In the genomic region with DNA sequence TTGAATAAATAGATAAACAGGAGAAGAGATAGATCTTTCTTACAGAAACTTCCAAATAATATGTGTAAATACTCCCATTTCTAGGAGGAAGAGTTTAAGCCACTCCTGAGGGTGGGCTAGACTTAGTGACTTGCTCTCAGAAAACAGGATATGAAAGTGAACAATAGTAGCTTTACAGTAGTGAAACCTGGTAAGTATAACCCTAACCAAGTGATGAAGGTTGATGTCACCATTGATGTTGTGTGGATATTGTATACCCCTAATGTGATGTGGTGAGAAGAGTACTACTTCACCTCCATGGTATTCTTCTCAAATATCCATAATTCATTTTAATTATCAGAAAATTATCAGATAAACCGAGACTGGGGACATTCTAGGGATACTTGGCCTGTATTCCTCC, we compare ENCODE assay signal across 14 cellular contexts. TPM values are rescaled to one million over a fixed set of nuclear protein-coding genes. Genes with fewer than 3 reads are reported as not detected.
A peak's percentile ranks its signal among the peaks of the same experiment; 100 is the strongest.
DNase-seq lines count a peak whose midpoint lies in the region; ATAC-seq, FAIRE-seq and TF ChIP-seq lines count a peak whose summit lies in the region.
"Had no signal": no experiment of that assay in that cellular context is flagged by ENCODE, and none has a peak within 500 bp of the region (broad histone marks: within the 10 kb centered on the region; RNA-seq: fewer than 3 reads in every experiment).

No MANE protein-coding gene starts in this region.

- no peak for FAIRE-seq in GM19239 (lab: Jason Lieb, UNC)
- FAIRE-seq: G401.6 had no signal

- no peak overlapping the region for H2AFZ ChIP-seq in GM23338

- H3K9me3 ChIP-seq in testis (no peaks in the 10 kb centered on the region), aorta (ENCODE audit: control insufficient read depth, low read length) (no peaks in the 10 kb centered on the region)

- intact Hi-C loops in testis (cut with DNase I; ENCODE audit: low total_unique reads), result no loop called here
- intact Hi-C loops in aorta (cut with DNase I), result no loop called here
- intact Hi-C loops in dorsolateral prefrontal cortex (cut with DNase I), result no loop called here

- peaks cover 4% of the 10 kb centered on the region; the same call in 1 of the 2 replicates for H3K9me2 ChIP-seq in GM23338 (ENCODE audit: insufficient read depth)

- ATAC-seq in HG02642 (IDR thresholded peaks at IDR 0.05; ENCODE audit: poor library complexity, unreplicated experiment) (peak; percentile 95), HG03442 (IDR thresholded peaks at IDR 0.05; ENCODE audit: unreplicated experiment) (peak; percentile 99), GM23338 (no peak), aorta (ENCODE audit: low FRiP score) (no peak)

- no peaks in the 10 kb centered on the region for H3K36me3 Mint-ChIP-seq in GM23338 (ENCODE audit: low read depth)
- H3K36me3 Mint-ChIP-seq: activated naive CD4-positive, alpha-beta T cell treated with anti-CD3 and anti-CD28 coated beads, Interleukin-2, amount 50 U/mL, for 72 hours had no signal

- peaks cover 5% of the 10 kb centered on the region for H3K27me3 Mint-ChIP-seq in GM23338 (ENCODE audit: insufficient read depth, low read depth, poor library complexity)

- H3K27me3 ChIP-seq in testis, result no peaks in the 10 kb centered on the region
- H3K27me3 ChIP-seq in GM23338 (ENCODE audit: insufficient read depth), result no peaks in the 10 kb centered on the region
- H3K27me3 ChIP-seq in aorta (ENCODE audit: control insufficient read depth in 1 of 2, insufficient read depth in 2 of 2, low read length in 1 of 2), result peaks cover 0 to 2% of the 10 kb centered on the region in 2 donors
- H3K27me3 ChIP-seq in dorsolateral prefrontal cortex, result no peaks in the 10 kb centered on the region

- H3K4me2 ChIP-seq in GM23338, result no peak overlapping the region

- TF ChIP-seq POLR2A in testis (IDR thresholded peaks at IDR 0.05), result no peak

- no peak overlapping the region for H3K4me3 Mint-ChIP-seq in GM23338

- no peak for TF ChIP-seq CTCF in testis (IDR thresholded peaks at IDR 0.05)
- TF ChIP-seq CTCF in GM23338 (conservative IDR thresholded peaks at IDR 0.05; ENCODE audit: low read depth in 2 of 2), result no peak
- no peak for TF ChIP-seq CTCF in dorsolateral prefrontal cortex (IDR thresholded peaks at IDR 0.05 in 54 of 56, conservative IDR thresholded peaks at IDR 0.05 in 2 of 56; ENCODE audit: low read depth in 1 of 56, partially characterized antibody in 56 of 56)

- H3K27ac Mint-ChIP-seq in GM23338, result no peak overlapping the region
- H3K27ac Mint-ChIP-seq: activated naive CD4-positive, alpha-beta T cell treated with anti-CD3 and anti-CD28 coated beads, Interleukin-2, amount 50 U/mL, for 72 hours had no signal

- H3K4me3 ChIP-seq in testis, result no peak overlapping the region
- no peak overlapping the region for H3K4me3 ChIP-seq in GM23338
- H3K4me3 ChIP-seq in aorta (ENCODE audit: low read length in 2 of 2), result no peak overlapping the region
- H3K4me3 ChIP-seq in dorsolateral prefrontal cortex, result no peak overlapping the region

- peak; percentile 3 for DNase-seq in CD1c-positive myeloid dendritic cell (ENCODE audit: extremely low spot score)
- peak; percentile 19 for DNase-seq in GM19239 (ENCODE audit: insufficient read length, low spot score)
- DNase-seq in testis, result no peak
- DNase-seq in GM23338 (ENCODE audit: low spot score), result no peak
- no peak for DNase-seq in aorta
- no peak for DNase-seq in dorsolateral prefrontal cortex
- DNase-seq: ACHN; activated CD4-positive, alpha-beta T cell treated with anti-CD3 and anti-CD28 coated beads for 1 hour; NCI-H2081; stimulated activated naive CD4-positive, alpha-beta T cell treated with Interleukin-2 at 50 U/mL for 16 hours had no signal

- no peaks in the 10 kb centered on the region for H3K4me1 Mint-ChIP-seq in GM23338

- no peaks in the 10 kb centered on the region for H3F3A ChIP-seq in GM23338 (replicated peaks; ENCODE audit: low read depth)

- 19 to 38% methylated on average over 1 of the region's 1 CpG for WGBS in testis, 2 donors
- 17 to 48% methylated on average over 1 of the region's 1 CpG for WGBS in aorta, 2 donors

- no peaks in the 10 kb centered on the region for H3K4me1 ChIP-seq in testis
- H3K4me1 ChIP-seq in GM23338 (ENCODE audit: insufficient read depth), result no peaks in the 10 kb centered on the region
- H3K4me1 ChIP-seq in aorta (ENCODE audit: control insufficient read depth in 1 of 2, insufficient read depth in 2 of 2, low read length in 2 of 2), result no peaks in the 10 kb centered on the region

- H3K27ac ChIP-seq in testis, result no peak overlapping the region
- H3K27ac ChIP-seq in GM23338 (ENCODE audit: low read depth), result no peak overlapping the region
- H3K27ac ChIP-seq in aorta (ENCODE audit: low read depth in 1 of 2, low read length in 2 of 2), result no peak overlapping the region
- peak overlapping the region in 1 of 59 donors; percentile 11 for H3K27ac ChIP-seq in dorsolateral prefrontal cortex

- H3K36me3 ChIP-seq in testis (ENCODE audit: low read depth, missing control alignments), result no peaks in the 10 kb centered on the region
- no peaks in the 10 kb centered on the region; the same call in 1 of the 2 replicates for H3K36me3 ChIP-seq in GM23338 (ENCODE audit: insufficient read depth)
- H3K36me3 ChIP-seq in aorta (ENCODE audit: control insufficient read depth in 1 of 2, insufficient read depth in 2 of 2, low read length in 1 of 2), result no peaks in the 10 kb centered on the region

- no peaks in the 10 kb centered on the region for H4K20me1 ChIP-seq in GM23338 (replicated peaks; ENCODE audit: insufficient read depth)

- no peaks in the 10 kb centered on the region; the same call in 2 of the 3 replicates for H3K9me3 Mint-ChIP-seq in GM23338
- H3K9me3 Mint-ChIP-seq: activated naive CD4-positive, alpha-beta T cell treated with anti-CD3 and anti-CD28 coated beads, Interleukin-2, amount 50 U/mL, for 72 hours had no signal

- no peaks in the 10 kb centered on the region for H3K79me2 ChIP-seq in GM23338 (replicated peaks; ENCODE audit: insufficient read depth)

TF ChIP-seq in GM23338, 12 proteins besides CTCF, POLR2A, EP300 and RAD21 (continues in another document):
- TF ChIP-seq POLR2AphosphoS5 (IDR thresholded peaks at IDR 0.05; ENCODE audit: low read depth), result no peak
- TF ChIP-seq ETS1 (IDR thresholded peaks at IDR 0.05), result no peak
- no peak for TF ChIP-seq ZNF114 (CRISPR knock-in tag; IDR thresholded peaks at IDR 0.05)
- no peak for TF ChIP-seq CREB1 (CRISPR knock-in tag; IDR thresholded peaks at IDR 0.05; ENCODE audit: low read depth)
- TF ChIP-seq JUNB (IDR thresholded peaks at IDR 0.05; ENCODE audit: unreplicated experiment), result no peak
- no peak for TF ChIP-seq NANOG (IDR thresholded peaks at IDR 0.05; ENCODE audit: borderline replicate concordance)
- no peak for TF ChIP-seq EZH2phosphoT487 (IDR thresholded peaks at IDR 0.05; ENCODE audit: unreplicated experiment)

RNA-seq across cellular contexts. Expression of gene AKAP6, which starts 20.9 kb away (rescaled TPM):
- 10 to 100 TPM; 26.6 to 30.9 TPM for total RNA-seq in testis
- 30.9 TPM for polyA plus RNA-seq in testis (ENCODE audit: insufficient read depth, low read depth, low replicate concordance)
- 0.38 and 0.43 TPM in 2 replicates for total RNA-seq in GM23338 (2014; rRNA removed; shearing (Covaris generic))
- 0.16 and 0.42 TPM in 2 replicates for polyA plus RNA-seq in GM23338 (2016; fragmentation: Nextera tagmentation; extraction: Ambion mirVana)
- 100 to 1,000 TPM in 1 of 2 donors, 10 to 100 TPM in 1; 79.3 to 211 TPM for total RNA-seq in aorta
- 10 to 100 TPM in 1 of 2 donors, 1 to 10 TPM in 1; 7.4 to 13.9 TPM for polyA plus RNA-seq in aorta
- total RNA-seq in dorsolateral prefrontal cortex, result 100 to 1,000 TPM; 160 to 396 (median 286) TPM

Comparison
In these comparisons a context has a peak if more than half of its experiments do, and no peak if none do; other contexts are left out.
1. DNase-seq: peak in CD1c-positive myeloid dendritic cell (single experiment) and GM19239 (single experiment); none in testis (single experiment), GM23338 (single experiment), aorta (0 of 2) and dorsolateral prefrontal cortex (0 of 10).
2. ATAC-seq: peak in HG02642 (single experiment) and HG03442 (single experiment); none in GM23338 (single experiment) and aorta (single experiment).
3. RNA of gene AKAP6, which starts 20.9 kb away (total RNA-seq): 160 to 396 TPM in dorsolateral prefrontal cortex, 79.3 to 211 TPM in aorta and 26.6 to 30.9 TPM in testis; 0.38 to 0.43 TPM in GM23338; every median in the first group is over 10 times any median in the second.